ENCODE assay signal across 6 cellular contexts in genomic region chr22:22961574-22961973, GRCh38.
"Had no signal": no experiment of that assay in that cellular context is flagged by ENCODE, and none has a peak within 500 bp of the region (broad histone marks: within the 10 kb centered on the region; RNA-seq: fewer than 3 reads in every experiment).

No MANE protein-coding gene starts in this region.

- ATAC-seq: GM23338, K562 had no signal

- H2AFZ ChIP-seq: GM23338 had no signal

- H3K4me2 ChIP-seq: GM23338 had no signal

- H3K4me3 ChIP-seq: GM23338, K562 had no signal

- DNase-seq: H9, HCEC 1CT, HFFc6, IMR-90 had no signal
